Comparison of ENCODE assay signal across 2 cellular contexts in genomic region chr17:32123782-32124181, GRCh38.
A peak's percentile ranks its signal among the peaks of the same experiment; 100 is the strongest.
TF ChIP-seq lines count a peak whose summit lies in the region.

No MANE protein-coding gene starts in this region.

TF ChIP-seq in liver, 16 proteins besides CTCF, POLR2A, EP300 and RAD21:
- TF ChIP-seq GABPA (IDR thresholded peaks at IDR 0.05 in 1 of 2, conservative IDR thresholded peaks at IDR 0.05 in 1 of 2) (no peak), HNF4A (conservative IDR thresholded peaks at IDR 0.05) (peak; percentile 57 to 81), YY1 (IDR thresholded peaks at IDR 0.05) (no peak), SP1 (IDR thresholded peaks at IDR 0.05) (peak; percentile 40), JUND (IDR thresholded peaks at IDR 0.05) (peak in 1 of 2 donors; percentile 38), HNF4G (IDR thresholded peaks at IDR 0.05) (peak; percentile 16), RXRA (IDR thresholded peaks at IDR 0.05) (peak in 1 of 2 donors; percentile 11)

TF ChIP-seq in HepG2, 621 proteins besides CTCF, POLR2A, EP300 and RAD21:
- TF ChIP-seq POLR2G (IDR thresholded peaks at IDR 0.05; ENCODE audit: low read depth, low read length), result no peak
- no peak for TF ChIP-seq ZNF34 (CRISPR knock-in tag; IDR thresholded peaks at IDR 0.05; ENCODE audit: borderline replicate concordance)
- TF ChIP-seq MATR3 (CRISPR knock-in tag; IDR thresholded peaks at IDR 0.05), result no peak
- TF ChIP-seq PAF1 (CRISPR knock-in tag; IDR thresholded peaks at IDR 0.05), result no peak
- no peak for TF ChIP-seq BRD4 (CRISPR knock-in tag; IDR thresholded peaks at IDR 0.05)
- no peak for TF ChIP-seq SYNCRIP (IDR thresholded peaks at IDR 0.05; ENCODE audit: insufficient read depth, low read depth, low read length)
